ENCODE assay signal across 1 cellular context in the genomic region with DNA sequence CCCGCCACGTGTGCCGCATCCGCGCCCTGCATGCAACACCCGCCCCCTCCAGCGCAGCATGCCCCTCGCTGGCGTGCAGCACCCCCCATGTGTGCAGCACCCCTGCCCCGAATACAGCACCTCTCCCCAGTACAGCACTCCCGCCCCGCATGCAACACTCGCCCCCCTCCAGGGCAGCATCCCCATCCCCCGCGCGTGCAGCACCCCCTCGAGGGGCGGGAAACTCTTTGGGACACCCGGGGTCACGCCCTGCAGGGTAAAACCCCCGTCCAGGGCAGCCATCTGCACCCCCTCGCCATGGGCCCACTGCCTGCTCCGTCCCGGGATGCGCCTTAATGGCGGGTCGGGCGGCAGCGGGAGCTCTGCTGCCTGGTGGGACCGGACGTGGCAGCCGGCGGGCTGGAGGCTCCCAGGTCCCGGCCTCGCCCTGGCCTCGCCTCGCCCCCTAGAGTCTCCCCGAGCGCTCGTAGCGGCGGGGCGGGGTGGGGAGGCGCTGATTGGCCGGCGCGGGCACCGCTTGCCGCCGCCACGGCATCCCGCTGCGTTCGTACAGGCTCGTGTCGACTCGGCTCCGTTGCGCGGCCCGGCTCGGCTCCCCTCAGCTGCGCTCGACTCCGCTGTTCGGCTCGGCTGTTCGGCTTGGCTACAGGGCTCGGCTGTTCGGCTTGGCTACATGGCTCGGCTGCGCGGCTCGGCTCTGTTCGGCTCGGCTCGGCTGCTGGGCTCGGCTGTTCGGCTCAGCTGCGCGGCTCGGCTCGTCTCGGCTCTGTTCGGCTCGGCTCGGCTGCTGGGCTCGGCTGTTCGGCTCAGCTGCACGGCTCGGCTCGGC.
TF ChIP-seq lines count a peak whose summit lies in the region.

No MANE protein-coding gene starts in this region.

TF ChIP-seq in GM12878, 131 proteins besides CTCF, POLR2A, EP300 and RAD21 (continued from another document):
- TF ChIP-seq NFXL1 (IDR thresholded peaks at IDR 0.05; ENCODE audit: borderline replicate concordance), result no peak
- no peak for TF ChIP-seq RFX5 (IDR thresholded peaks at IDR 0.05; ENCODE audit: low read depth, low read length)
- no peak for TF ChIP-seq PAX8 (IDR thresholded peaks at IDR 0.05)
- TF ChIP-seq RB1 (IDR thresholded peaks at IDR 0.05; ENCODE audit: borderline replicate concordance), result no peak
- TF ChIP-seq NR2F1 (conservative IDR thresholded peaks at IDR 0.05), result 0 out of 2 replicates have a peak, but pooled peaks have one; percentile 27
- TF ChIP-seq, protein P1, sequence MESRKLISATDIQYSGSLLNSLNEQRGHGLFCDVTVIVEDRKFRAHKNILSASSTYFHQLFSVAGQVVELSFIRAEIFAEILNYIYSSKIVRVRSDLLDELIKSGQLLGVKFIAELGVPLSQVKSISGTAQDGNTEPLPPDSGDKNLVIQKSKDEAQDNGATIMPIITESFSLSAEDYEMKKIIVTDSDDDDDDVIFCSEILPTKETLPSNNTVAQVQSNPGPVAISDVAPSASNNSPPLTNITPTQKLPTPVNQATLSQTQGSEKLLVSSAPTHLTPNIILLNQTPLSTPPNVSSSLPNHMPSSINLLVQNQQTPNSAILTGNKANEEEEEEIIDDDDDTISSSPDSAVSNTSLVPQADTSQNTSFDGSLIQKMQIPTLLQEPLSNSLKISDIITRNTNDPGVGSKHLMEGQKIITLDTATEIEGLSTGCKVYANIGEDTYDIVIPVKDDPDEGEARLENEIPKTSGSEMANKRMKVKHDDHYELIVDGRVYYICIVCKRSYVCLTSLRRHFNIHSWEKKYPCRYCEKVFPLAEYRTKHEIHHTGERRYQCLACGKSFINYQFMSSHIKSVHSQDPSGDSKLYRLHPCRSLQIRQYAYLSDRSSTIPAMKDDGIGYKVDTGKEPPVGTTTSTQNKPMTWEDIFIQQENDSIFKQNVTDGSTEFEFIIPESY (IDR thresholded peaks at IDR 0.05), result no peak
- TF ChIP-seq LARP7 (IDR thresholded peaks at IDR 0.05), result 0 out of 2 replicates have a peak, but pooled peaks have one; percentile 23
- TF ChIP-seq, protein P2, sequence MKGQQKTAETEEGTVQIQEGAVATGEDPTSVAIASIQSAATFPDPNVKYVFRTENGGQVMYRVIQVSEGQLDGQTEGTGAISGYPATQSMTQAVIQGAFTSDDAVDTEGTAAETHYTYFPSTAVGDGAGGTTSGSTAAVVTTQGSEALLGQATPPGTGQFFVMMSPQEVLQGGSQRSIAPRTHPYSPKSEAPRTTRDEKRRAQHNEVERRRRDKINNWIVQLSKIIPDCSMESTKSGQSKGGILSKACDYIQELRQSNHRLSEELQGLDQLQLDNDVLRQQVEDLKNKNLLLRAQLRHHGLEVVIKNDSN (IDR thresholded peaks at IDR 0.05; ENCODE audit: borderline replicate concordance, extremely low read length, insufficient read depth, low read depth, low read length), result no peak
- no peak for TF ChIP-seq ZZZ3 (IDR thresholded peaks at IDR 0.05; ENCODE audit: control insufficient read depth, insufficient read length, low read depth)
- TF ChIP-seq, protein P3, sequence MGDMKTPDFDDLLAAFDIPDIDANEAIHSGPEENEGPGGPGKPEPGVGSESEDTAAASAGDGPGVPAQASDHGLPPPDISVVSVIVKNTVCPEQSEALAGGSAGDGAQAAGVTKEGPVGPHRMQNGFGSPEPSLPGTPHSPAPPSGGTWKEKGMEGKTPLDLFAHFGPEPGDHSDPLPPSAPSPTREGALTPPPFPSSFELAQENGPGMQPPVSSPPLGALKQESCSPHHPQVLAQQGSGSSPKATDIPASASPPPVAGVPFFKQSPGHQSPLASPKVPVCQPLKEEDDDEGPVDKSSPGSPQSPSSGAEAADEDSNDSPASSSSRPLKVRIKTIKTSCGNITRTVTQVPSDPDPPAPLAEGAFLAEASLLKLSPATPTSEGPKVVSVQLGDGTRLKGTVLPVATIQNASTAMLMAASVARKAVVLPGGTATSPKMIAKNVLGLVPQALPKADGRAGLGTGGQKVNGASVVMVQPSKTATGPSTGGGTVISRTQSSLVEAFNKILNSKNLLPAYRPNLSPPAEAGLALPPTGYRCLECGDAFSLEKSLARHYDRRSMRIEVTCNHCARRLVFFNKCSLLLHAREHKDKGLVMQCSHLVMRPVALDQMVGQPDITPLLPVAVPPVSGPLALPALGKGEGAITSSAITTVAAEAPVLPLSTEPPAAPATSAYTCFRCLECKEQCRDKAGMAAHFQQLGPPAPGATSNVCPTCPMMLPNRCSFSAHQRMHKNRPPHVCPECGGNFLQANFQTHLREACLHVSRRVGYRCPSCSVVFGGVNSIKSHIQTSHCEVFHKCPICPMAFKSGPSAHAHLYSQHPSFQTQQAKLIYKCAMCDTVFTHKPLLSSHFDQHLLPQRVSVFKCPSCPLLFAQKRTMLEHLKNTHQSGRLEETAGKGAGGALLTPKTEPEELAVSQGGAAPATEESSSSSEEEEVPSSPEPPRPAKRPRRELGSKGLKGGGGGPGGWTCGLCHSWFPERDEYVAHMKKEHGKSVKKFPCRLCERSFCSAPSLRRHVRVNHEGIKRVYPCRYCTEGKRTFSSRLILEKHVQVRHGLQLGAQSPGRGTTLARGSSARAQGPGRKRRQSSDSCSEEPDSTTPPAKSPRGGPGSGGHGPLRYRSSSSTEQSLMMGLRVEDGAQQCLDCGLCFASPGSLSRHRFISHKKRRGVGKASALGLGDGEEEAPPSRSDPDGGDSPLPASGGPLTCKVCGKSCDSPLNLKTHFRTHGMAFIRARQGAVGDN (IDR thresholded peaks at IDR 0.05), result no peak
